In the genomic region with DNA sequence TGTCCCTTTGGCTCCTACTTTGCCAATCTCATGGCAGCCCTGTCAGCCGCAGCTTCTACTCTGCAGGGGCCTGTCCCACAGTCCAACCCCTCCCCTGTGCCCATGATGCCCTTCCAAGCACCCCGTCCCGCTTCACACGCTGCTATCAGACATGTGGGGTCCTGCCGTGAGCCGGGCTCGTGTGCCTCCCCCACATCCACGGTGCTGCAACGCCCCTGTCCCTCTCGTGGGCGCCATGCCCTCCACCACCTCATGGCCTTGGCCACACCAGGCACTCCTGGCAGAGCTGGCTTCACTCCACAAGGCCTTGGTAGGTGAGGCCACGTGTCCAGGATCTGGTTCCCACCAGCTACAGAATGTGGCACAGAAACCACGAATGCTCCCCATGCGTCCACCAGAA, we compare ENCODE assay signal across 1 cellular context.
TF ChIP-seq lines count a peak whose summit lies in the region.

No MANE protein-coding gene starts in this region.

TF ChIP-seq in GM12878, 131 proteins besides CTCF, POLR2A, EP300 and RAD21:
- TF ChIP-seq, protein P1, sequence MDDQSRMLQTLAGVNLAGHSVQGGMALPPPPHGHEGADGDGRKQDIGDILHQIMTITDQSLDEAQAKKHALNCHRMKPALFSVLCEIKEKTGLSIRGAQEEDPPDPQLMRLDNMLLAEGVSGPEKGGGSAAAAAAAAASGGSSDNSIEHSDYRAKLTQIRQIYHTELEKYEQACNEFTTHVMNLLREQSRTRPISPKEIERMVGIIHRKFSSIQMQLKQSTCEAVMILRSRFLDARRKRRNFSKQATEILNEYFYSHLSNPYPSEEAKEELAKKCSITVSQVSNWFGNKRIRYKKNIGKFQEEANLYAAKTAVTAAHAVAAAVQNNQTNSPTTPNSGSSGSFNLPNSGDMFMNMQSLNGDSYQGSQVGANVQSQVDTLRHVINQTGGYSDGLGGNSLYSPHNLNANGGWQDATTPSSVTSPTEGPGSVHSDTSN (IDR thresholded peaks at IDR 0.05; ENCODE audit: insufficient replicate concordance, low read depth, low read length), result no peak
- no peak for TF ChIP-seq ATF2 (IDR thresholded peaks at IDR 0.05; ENCODE audit: low read length)
- TF ChIP-seq GATAD2B (conservative IDR thresholded peaks at IDR 0.05; ENCODE audit: low read depth), result no peak
- TF ChIP-seq BCL11A (IDR thresholded peaks at IDR 0.05; ENCODE audit: low read depth, low read length), result no peak
- TF ChIP-seq STAT3 (IDR thresholded peaks at IDR 0.05; ENCODE audit: low read depth, low read length), result no peak
- no peak for TF ChIP-seq ZNF207 (IDR thresholded peaks at IDR 0.05; ENCODE audit: borderline replicate concordance)
- TF ChIP-seq BHLHE40 (IDR thresholded peaks at IDR 0.05; ENCODE audit: borderline replicate concordance in 1 of 2, low read depth in 2 of 2, low read length in 1 of 2), result no peak
- no peak for TF ChIP-seq EZH2 (IDR thresholded peaks at IDR 0.05; ENCODE audit: borderline replicate concordance, control insufficient read depth, low read depth, low read length)
- TF ChIP-seq TCF12 (IDR thresholded peaks at IDR 0.05; ENCODE audit: low read depth, low read length), result no peak
- TF ChIP-seq ATF3 (IDR thresholded peaks at IDR 0.05; ENCODE audit: borderline replicate concordance, extremely low read depth, low read depth, low read length), result no peak
- TF ChIP-seq STAT1 (conservative IDR thresholded peaks at IDR 0.05), result no peak
- TF ChIP-seq SIX5 (IDR thresholded peaks at IDR 0.05; ENCODE audit: low read depth, low read length, severe bottlenecking), result no peak
- no peak for TF ChIP-seq ETV6 (conservative IDR thresholded peaks at IDR 0.05 in 1 of 2, IDR thresholded peaks at IDR 0.05 in 1 of 2; ENCODE audit: borderline replicate concordance in 1 of 2, low read depth in 1 of 2)
- TF ChIP-seq, protein P2, sequence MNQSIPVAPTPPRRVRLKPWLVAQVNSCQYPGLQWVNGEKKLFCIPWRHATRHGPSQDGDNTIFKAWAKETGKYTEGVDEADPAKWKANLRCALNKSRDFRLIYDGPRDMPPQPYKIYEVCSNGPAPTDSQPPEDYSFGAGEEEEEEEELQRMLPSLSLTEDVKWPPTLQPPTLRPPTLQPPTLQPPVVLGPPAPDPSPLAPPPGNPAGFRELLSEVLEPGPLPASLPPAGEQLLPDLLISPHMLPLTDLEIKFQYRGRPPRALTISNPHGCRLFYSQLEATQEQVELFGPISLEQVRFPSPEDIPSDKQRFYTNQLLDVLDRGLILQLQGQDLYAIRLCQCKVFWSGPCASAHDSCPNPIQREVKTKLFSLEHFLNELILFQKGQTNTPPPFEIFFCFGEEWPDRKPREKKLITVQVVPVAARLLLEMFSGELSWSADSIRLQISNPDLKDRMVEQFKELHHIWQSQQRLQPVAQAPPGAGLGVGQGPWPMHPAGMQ (IDR thresholded peaks at IDR 0.05; ENCODE audit: borderline replicate concordance), result no peak
